1 cellular context compared by ENCODE assay signal in the genomic region with DNA sequence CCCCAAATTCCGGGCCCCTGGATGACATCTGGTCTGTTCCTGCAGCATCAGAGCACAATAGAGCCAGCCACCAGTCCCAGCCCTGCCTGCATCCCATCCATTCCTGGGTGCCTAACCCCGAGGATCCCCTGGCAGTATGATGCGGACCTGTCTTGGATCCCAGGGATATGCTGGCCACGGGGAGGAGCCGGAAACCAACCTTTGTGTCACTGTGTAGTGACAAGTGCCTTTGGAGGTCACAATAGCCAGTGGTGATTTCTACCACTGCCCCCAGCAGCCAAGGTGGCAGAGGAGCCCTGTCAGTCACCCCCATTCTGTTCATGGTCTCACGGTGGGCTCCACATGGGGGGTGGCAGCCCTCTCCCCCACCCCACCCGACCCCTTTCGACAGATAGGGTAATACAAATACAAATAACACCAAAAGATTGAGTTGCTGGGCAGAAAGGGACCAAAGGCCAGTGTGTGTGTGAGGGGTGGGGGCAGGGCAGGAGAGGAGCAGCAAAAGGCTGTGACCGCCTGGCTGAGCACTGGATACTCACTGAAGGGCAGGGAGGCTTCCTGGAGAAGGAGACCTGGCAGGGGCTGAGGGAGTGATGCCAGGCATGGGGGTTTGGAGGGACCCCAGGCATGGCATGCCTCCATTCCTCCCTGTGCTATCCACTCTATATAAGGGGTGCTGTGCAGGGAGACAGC.
TF ChIP-seq lines count a peak whose summit lies in the region.

No MANE protein-coding gene starts in this region.

TF ChIP-seq in HepG2, 621 proteins besides CTCF, POLR2A, EP300 and RAD21 (continued from another document):
- TF ChIP-seq NR2F6 (IDR thresholded peaks at IDR 0.05) = no peak
- peak; percentile 19; the same call in 1 of the 2 replicates for TF ChIP-seq NR2F6 (CRISPR knock-in tag; IDR thresholded peaks at IDR 0.05)
- TF ChIP-seq ZNF205 (CRISPR knock-in tag; IDR thresholded peaks at IDR 0.05) = 0 out of 2 replicates have a peak, but pooled peaks have one; percentile 42
- TF ChIP-seq DPF2 (CRISPR knock-in tag; IDR thresholded peaks at IDR 0.05; ENCODE audit: borderline replicate concordance, low read depth) = peak; percentile 40; the same call in 1 of the 2 replicates
- 0 out of 2 replicates have a peak, but pooled peaks have one; percentile 19 for TF ChIP-seq ZNF788 (CRISPR knock-in tag; IDR thresholded peaks at IDR 0.05; ENCODE audit: borderline replicate concordance)
- TF ChIP-seq ZNF510 (CRISPR knock-in tag; IDR thresholded peaks at IDR 0.05; ENCODE audit: low read depth) = 0 out of 2 replicates have a peak, but pooled peaks have one; percentile 51
- peak; percentile 47 for TF ChIP-seq STAG1 (CRISPR knock-in tag; IDR thresholded peaks at IDR 0.05)
- TF ChIP-seq, protein P1, sequence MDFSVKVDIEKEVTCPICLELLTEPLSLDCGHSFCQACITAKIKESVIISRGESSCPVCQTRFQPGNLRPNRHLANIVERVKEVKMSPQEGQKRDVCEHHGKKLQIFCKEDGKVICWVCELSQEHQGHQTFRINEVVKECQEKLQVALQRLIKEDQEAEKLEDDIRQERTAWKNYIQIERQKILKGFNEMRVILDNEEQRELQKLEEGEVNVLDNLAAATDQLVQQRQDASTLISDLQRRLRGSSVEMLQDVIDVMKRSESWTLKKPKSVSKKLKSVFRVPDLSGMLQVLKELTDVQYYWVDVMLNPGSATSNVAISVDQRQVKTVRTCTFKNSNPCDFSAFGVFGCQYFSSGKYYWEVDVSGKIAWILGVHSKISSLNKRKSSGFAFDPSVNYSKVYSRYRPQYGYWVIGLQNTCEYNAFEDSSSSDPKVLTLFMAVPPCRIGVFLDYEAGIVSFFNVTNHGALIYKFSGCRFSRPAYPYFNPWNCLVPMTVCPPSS (IDR thresholded peaks at IDR 0.05) = no peak
- TF ChIP-seq HDAC1 (CRISPR knock-in tag; IDR thresholded peaks at IDR 0.05) = 0 out of 2 replicates have a peak, but pooled peaks have one; percentile 18
- TF ChIP-seq TBX2 (CRISPR knock-in tag; IDR thresholded peaks at IDR 0.05; ENCODE audit: borderline replicate concordance) = peak; percentile 25; the same call in 1 of the 2 replicates
- 0 out of 2 replicates have a peak, but pooled peaks have one; percentile 9 for TF ChIP-seq ZBTB38 (CRISPR knock-in tag; IDR thresholded peaks at IDR 0.05)
- TF ChIP-seq ZNF687 (CRISPR knock-in tag; IDR thresholded peaks at IDR 0.05) = peak; percentile 53
- 0 out of 2 replicates have a peak, but pooled peaks have one; percentile 21 for TF ChIP-seq ZFY (CRISPR knock-in tag; IDR thresholded peaks at IDR 0.05)
- TF ChIP-seq HNF4G (IDR thresholded peaks at IDR 0.05; ENCODE audit: borderline replicate concordance, low read depth, low read length) = peak; percentile 44; the same call in 1 of the 2 replicates
- no peak for TF ChIP-seq HNF4G (CRISPR knock-in tag; IDR thresholded peaks at IDR 0.05; ENCODE audit: borderline replicate concordance, low read depth)
- TF ChIP-seq ZNF883 (CRISPR knock-in tag; IDR thresholded peaks at IDR 0.05; ENCODE audit: not compliant biosample characterization) = peak; percentile 27
- TF ChIP-seq ZFX (CRISPR knock-in tag; IDR thresholded peaks at IDR 0.05; ENCODE audit: low read depth) = 0 out of 2 replicates have a peak, but pooled peaks have one; percentile 8
- peak; percentile 25; the same call in 1 of the 2 replicates for TF ChIP-seq SALL1 (CRISPR knock-in tag; IDR thresholded peaks at IDR 0.05)
- TF ChIP-seq SOX5 (CRISPR knock-in tag; IDR thresholded peaks at IDR 0.05; ENCODE audit: borderline replicate concordance) = 0 out of 2 replicates have a peak, but pooled peaks have one; percentile 19
- TF ChIP-seq ZNF605 (CRISPR knock-in tag; IDR thresholded peaks at IDR 0.05) = 0 out of 2 replicates have a peak, but pooled peaks have one; percentile 37
- TF ChIP-seq ELF3 (CRISPR knock-in tag; IDR thresholded peaks at IDR 0.05) = 0 out of 2 replicates have a peak, but pooled peaks have one; percentile 27
- TF ChIP-seq HNF4A (CRISPR knock-in tag; IDR thresholded peaks at IDR 0.05) = peak; percentile 51
- TF ChIP-seq KAT2B (IDR thresholded peaks at IDR 0.05; ENCODE audit: borderline replicate concordance, low read depth, low read length) = no peak
- TF ChIP-seq, protein P2, sequence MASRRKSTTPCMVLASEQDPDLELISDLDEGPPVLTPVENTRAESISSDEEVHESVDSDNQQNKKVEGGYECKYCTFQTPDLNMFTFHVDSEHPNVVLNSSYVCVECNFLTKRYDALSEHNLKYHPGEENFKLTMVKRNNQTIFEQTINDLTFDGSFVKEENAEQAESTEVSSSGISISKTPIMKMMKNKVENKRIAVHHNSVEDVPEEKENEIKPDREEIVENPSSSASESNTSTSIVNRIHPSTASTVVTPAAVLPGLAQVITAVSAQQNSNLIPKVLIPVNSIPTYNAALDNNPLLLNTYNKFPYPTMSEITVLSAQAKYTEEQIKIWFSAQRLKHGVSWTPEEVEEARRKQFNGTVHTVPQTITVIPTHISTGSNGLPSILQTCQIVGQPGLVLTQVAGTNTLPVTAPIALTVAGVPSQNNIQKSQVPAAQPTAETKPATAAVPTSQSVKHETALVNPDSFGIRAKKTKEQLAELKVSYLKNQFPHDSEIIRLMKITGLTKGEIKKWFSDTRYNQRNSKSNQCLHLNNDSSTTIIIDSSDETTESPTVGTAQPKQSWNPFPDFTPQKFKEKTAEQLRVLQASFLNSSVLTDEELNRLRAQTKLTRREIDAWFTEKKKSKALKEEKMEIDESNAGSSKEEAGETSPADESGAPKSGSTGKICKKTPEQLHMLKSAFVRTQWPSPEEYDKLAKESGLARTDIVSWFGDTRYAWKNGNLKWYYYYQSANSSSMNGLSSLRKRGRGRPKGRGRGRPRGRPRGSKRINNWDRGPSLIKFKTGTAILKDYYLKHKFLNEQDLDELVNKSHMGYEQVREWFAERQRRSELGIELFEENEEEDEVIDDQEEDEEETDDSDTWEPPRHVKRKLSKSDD (CRISPR knock-in tag; IDR thresholded peaks at IDR 0.05; ENCODE audit: low read depth) = no peak
- 0 out of 2 replicates have a peak, but pooled peaks have one; percentile 15 for TF ChIP-seq ZNF441 (CRISPR knock-in tag; IDR thresholded peaks at IDR 0.05; ENCODE audit: borderline replicate concordance)
- TF ChIP-seq ZNF501 (CRISPR knock-in tag; IDR thresholded peaks at IDR 0.05) = peak; percentile 35; the same call in 1 of the 2 replicates
